In the genomic region with DNA sequence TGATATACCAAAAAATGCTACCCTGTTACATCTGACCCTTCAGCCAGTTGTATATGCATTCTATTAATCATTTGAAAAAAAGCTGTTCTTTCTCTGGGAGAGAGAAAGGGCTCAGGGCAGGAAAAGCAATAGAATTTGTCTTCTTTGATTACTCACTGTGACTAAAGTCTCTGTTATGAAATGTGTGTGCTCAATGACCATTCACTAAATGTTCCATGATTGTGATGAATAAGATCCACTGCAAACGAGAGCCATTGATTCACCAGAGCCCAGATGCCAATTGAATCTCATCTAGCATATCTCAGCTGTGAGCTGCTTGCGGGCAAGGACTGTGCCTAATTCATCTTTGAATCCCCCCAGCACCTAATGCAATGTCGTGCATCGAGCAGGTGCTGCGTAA, we compare ENCODE assay signal across 26 cellular contexts.
"Had no signal": no experiment of that assay in that cellular context is flagged by ENCODE, and none has a peak within 500 bp of the region (broad histone marks: within the 10 kb centered on the region; RNA-seq: fewer than 3 reads in every experiment).

No MANE protein-coding gene starts in this region.

- H3K4me1 ChIP-seq: body of pancreas had no signal

- H3K27me3 Mint-ChIP-seq: activated CD8-positive, alpha-beta memory T cell treated with anti-CD3 and anti-CD28 coated beads, Interleukin-2, amount 10 ng/mL, durations not matched to agents 7 days and 5 days; activated naive CD8-positive, alpha-beta T cell treated with anti-CD3 and anti-CD28 coated beads for 36 hours; activated T-cell treated with anti-CD3 and anti-CD28 coated beads, Interleukin-2, amount 50 U/mL, for 24 hours had no signal

- ATAC-seq: activated CD8-positive, alpha-beta memory T cell treated with anti-CD3 and anti-CD28 coated beads, Interleukin-2, amount 10 ng/mL, durations not matched to agents 7 days and 5 days; activated CD8-positive, alpha-beta T cell treated with anti-CD3 and anti-CD28 coated beads, Interleukin-2, amount 10 ng/mL, durations not matched to agents 7 days and 5 days; body of pancreas; K562; Panc1; WTC11 had no signal

- H3K4me3 ChIP-seq: body of pancreas, cardiac muscle cell, K562 had no signal

- H3K9me3 Mint-ChIP-seq: activated naive CD8-positive, alpha-beta T cell treated with anti-CD3 and anti-CD28 coated beads for 36 hours; activated T-cell treated with anti-CD3 and anti-CD28 coated beads, Interleukin-2, amount 50 U/mL, for 24 hours; T-helper 1 cell treated with Interleukin-12 subunit alpha and Interleukin-12 subunit beta and Interleukin-4 antibody, amounts not matched to agents 30 μg/mL and 1 μg/mL, for 36 hours; WTC11 had no signal

- H3K27ac ChIP-seq: body of pancreas, cardiac muscle cell had no signal

- H3K9me3 ChIP-seq: body of pancreas had no signal

- H3K4me3 Mint-ChIP-seq: activated CD8-positive, alpha-beta memory T cell treated with anti-CD3 and anti-CD28 coated beads, Interleukin-2, amount 10 ng/mL, durations not matched to agents 7 days and 5 days; activated CD8-positive, alpha-beta T cell treated with anti-CD3 and anti-CD28 coated beads, Interleukin-2, amount 10 ng/mL, durations not matched to agents 7 days and 5 days; activated naive CD8-positive, alpha-beta T cell treated with anti-CD3 and anti-CD28 coated beads for 36 hours; activated T-cell treated with anti-CD3 and anti-CD28 coated beads, Interleukin-2, amount 50 U/mL, for 24 hours; T-helper 1 cell treated with Interleukin-12 subunit alpha and Interleukin-12 subunit beta and Interleukin-4 antibody, amounts not matched to agents 30 μg/mL and 1 μg/mL, for 36 hours; WTC11 had no signal

- H3K4me1 Mint-ChIP-seq: activated CD8-positive, alpha-beta memory T cell treated with anti-CD3 and anti-CD28 coated beads, Interleukin-2, amount 10 ng/mL, durations not matched to agents 7 days and 5 days; activated naive CD8-positive, alpha-beta T cell treated with anti-CD3 and anti-CD28 coated beads for 36 hours had no signal

- DNase-seq: activated CD4-positive, alpha-beta T cell treated with anti-CD3 and anti-CD28 coated beads for 48 hours; activated CD4-positive, alpha-beta T cell treated with anti-CD3 and anti-CD28 coated beads, Interleukin-2, amount 50 U/mL, for 4 hours; activated CD4-positive, CD25-positive, alpha-beta regulatory T cell treated with anti-CD3 and anti-CD28 coated beads, Interleukin-2, amount 50 U/mL, for 72 hours; activated CD8-positive, alpha-beta memory T cell treated with anti-CD3 and anti-CD28 coated beads, Interleukin-2, amount 10 ng/mL, durations not matched to agents 7 days and 5 days; activated CD8-positive, alpha-beta T cell treated with anti-CD3 and anti-CD28 coated beads, Interleukin-2, amount 10 ng/mL, durations not matched to agents 7 days and 5 days; activated effector memory CD4-positive, alpha-beta T cell treated with anti-CD3 and anti-CD28 coated beads, Interleukin-2, amount 50 U/mL, for 16 hours; activated naive CD4-positive, alpha-beta T cell treated with Interleukin-2 at 50 U/mL for 16 hours; activated naive CD8-positive, alpha-beta T cell treated with anti-CD3 and anti-CD28 coated beads for 36 hours; activated T-cell treated with anti-CD3 and anti-CD28 coated beads, Interleukin-2, amount 50 U/mL, for 24 hours; body of pancreas; Karpas-422; MM.1S; NCI-H1105; NCI-H1436 treated with DMSO at 0.1 percent for 48 hours; NCI-H187; NCI-H2081; NCI-H510A treated with DMSO at 0.1 percent for 48 hours; NCI-H69; NK-92 treated with Interleukin-12 subunit alpha and Interleukin-12 subunit beta, amount 100 ng/mL, for 24 hours; OCI-M1; SHP77 treated with DMSO at 0.1 percent for 48 hours had no signal

- H3K36me3 Mint-ChIP-seq: activated CD8-positive, alpha-beta memory T cell treated with anti-CD3 and anti-CD28 coated beads, Interleukin-2, amount 10 ng/mL, durations not matched to agents 7 days and 5 days; activated naive CD8-positive, alpha-beta T cell treated with anti-CD3 and anti-CD28 coated beads for 36 hours; WTC11 had no signal

- H3K27me3 ChIP-seq: body of pancreas, cardiac muscle cell had no signal

- H3K27ac Mint-ChIP-seq: activated CD8-positive, alpha-beta memory T cell treated with anti-CD3 and anti-CD28 coated beads, Interleukin-2, amount 10 ng/mL, durations not matched to agents 7 days and 5 days; activated CD8-positive, alpha-beta T cell treated with anti-CD3 and anti-CD28 coated beads, Interleukin-2, amount 10 ng/mL, durations not matched to agents 7 days and 5 days; activated naive CD8-positive, alpha-beta T cell treated with anti-CD3 and anti-CD28 coated beads for 36 hours; activated T-cell treated with anti-CD3 and anti-CD28 coated beads, Interleukin-2, amount 50 U/mL, for 24 hours; T-helper 1 cell treated with Interleukin-12 subunit alpha and Interleukin-12 subunit beta and Interleukin-4 antibody, amounts not matched to agents 30 μg/mL and 1 μg/mL, for 36 hours; WTC11 had no signal

- H3K36me3 ChIP-seq: cardiac muscle cell had no signal
